ENCODE assay signal across 29 cellular contexts in the genomic region with DNA sequence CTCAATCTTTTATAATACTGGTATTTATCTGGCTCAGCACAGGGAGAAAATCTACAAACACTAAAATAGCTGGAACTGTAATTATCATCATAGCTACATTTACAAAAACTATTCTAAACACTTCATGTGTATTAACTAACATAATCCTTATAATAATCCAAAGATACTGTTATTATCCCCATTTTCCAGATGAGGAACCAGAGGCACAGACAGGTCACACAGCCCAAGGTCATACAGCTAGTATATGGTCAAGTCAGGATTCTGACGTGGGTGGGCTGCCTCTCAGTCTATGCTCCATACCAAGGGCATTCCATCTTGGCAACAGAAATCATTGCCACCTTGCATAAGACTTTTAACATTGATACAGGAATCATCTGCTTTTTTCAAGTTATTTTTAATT.
"Had no signal": no experiment of that assay in that cellular context is flagged by ENCODE, and none has a peak within 500 bp of the region (broad histone marks: within the 10 kb centered on the region; RNA-seq: fewer than 3 reads in every experiment).

No MANE protein-coding gene starts in this region.

- H3K4me1 Mint-ChIP-seq: activated naive CD4-positive, alpha-beta T cell treated with anti-CD3 and anti-CD28 coated beads, Interleukin-2, amount 50 U/mL, for 24 hours; activated naive CD8-positive, alpha-beta T cell treated with anti-CD3 and anti-CD28 coated beads, Interleukin-2, amount 10 ng/mL, durations not matched to agents 7 days and 5 days; activated T-helper 17 cell treated with anti-CD3 and anti-CD28 coated beads, Interleukin-2, amount 50 U/mL, for 72 hours; central memory CD8-positive, alpha-beta T cell had no signal

- H3K27ac Mint-ChIP-seq: activated CD8-positive, alpha-beta T cell treated with anti-CD3 and anti-CD28 coated beads for 36 hours; activated naive CD4-positive, alpha-beta T cell treated with anti-CD3 and anti-CD28 coated beads, Interleukin-2, amount 50 U/mL, for 24 hours; activated naive CD8-positive, alpha-beta T cell treated with anti-CD3 and anti-CD28 coated beads, Interleukin-2, amount 10 ng/mL, durations not matched to agents 7 days and 5 days; activated T-cell treated with anti-CD3 and anti-CD28 coated beads, Interleukin-2, amount 50 U/mL, for 72 hours; activated T-helper 17 cell treated with anti-CD3 and anti-CD28 coated beads, Interleukin-2, amount 50 U/mL, for 72 hours had no signal

- H3K9me3 Mint-ChIP-seq: activated CD8-positive, alpha-beta T cell treated with anti-CD3 and anti-CD28 coated beads for 36 hours; activated naive CD4-positive, alpha-beta T cell treated with anti-CD3 and anti-CD28 coated beads, Interleukin-2, amount 50 U/mL, for 24 hours; activated naive CD8-positive, alpha-beta T cell treated with anti-CD3 and anti-CD28 coated beads, Interleukin-2, amount 10 ng/mL, durations not matched to agents 7 days and 5 days; activated T-cell treated with anti-CD3 and anti-CD28 coated beads, Interleukin-2, amount 50 U/mL, for 72 hours; activated T-helper 17 cell treated with anti-CD3 and anti-CD28 coated beads, Interleukin-2, amount 50 U/mL, for 72 hours; central memory CD8-positive, alpha-beta T cell had no signal

- H3K36me3 Mint-ChIP-seq: activated naive CD4-positive, alpha-beta T cell treated with anti-CD3 and anti-CD28 coated beads, Interleukin-2, amount 50 U/mL, for 24 hours; activated naive CD8-positive, alpha-beta T cell treated with anti-CD3 and anti-CD28 coated beads, Interleukin-2, amount 10 ng/mL, durations not matched to agents 7 days and 5 days had no signal

- H3K4me3 ChIP-seq: cardiac muscle cell, SJCRH30, SK-N-MC had no signal

- H3K4me3 Mint-ChIP-seq: activated CD8-positive, alpha-beta T cell treated with anti-CD3 and anti-CD28 coated beads for 36 hours; activated naive CD4-positive, alpha-beta T cell treated with anti-CD3 and anti-CD28 coated beads, Interleukin-2, amount 50 U/mL, for 24 hours; activated naive CD8-positive, alpha-beta T cell treated with anti-CD3 and anti-CD28 coated beads, Interleukin-2, amount 10 ng/mL, durations not matched to agents 7 days and 5 days; activated T-cell treated with anti-CD3 and anti-CD28 coated beads, Interleukin-2, amount 50 U/mL, for 72 hours; activated T-helper 17 cell treated with anti-CD3 and anti-CD28 coated beads, Interleukin-2, amount 50 U/mL, for 72 hours; central memory CD8-positive, alpha-beta T cell had no signal

- H3K9me3 ChIP-seq: ascending aorta, SJCRH30 had no signal

- H3K27ac ChIP-seq: cardiac muscle cell, SJCRH30, SK-N-MC, WERI-Rb-1 had no signal

- ATAC-seq: activated CD8-positive, alpha-beta T cell treated with anti-CD3 and anti-CD28 coated beads for 36 hours; activated T-cell treated with anti-CD3 and anti-CD28 coated beads, Interleukin-2, amount 50 U/mL, for 72 hours; activated T-helper 17 cell treated with anti-CD3 and anti-CD28 coated beads, Interleukin-2, amount 50 U/mL, for 72 hours; Panc1 had no signal

- H3K27me3 ChIP-seq: ascending aorta, cardiac muscle cell, SJCRH30 had no signal

- H3K4me1 ChIP-seq: SJCRH30 had no signal

- H3K36me3 ChIP-seq: ascending aorta, cardiac muscle cell, WERI-Rb-1 had no signal

- DNase-seq: activated CD4-positive, alpha-beta T cell treated with anti-CD3 and anti-CD28 coated beads for 1 hour; activated CD4-positive, alpha-beta T cell treated with anti-CD3 and anti-CD28 coated beads for 48 hours; activated CD4-positive, CD25-positive, alpha-beta regulatory T cell; activated CD8-positive, alpha-beta T cell treated with anti-CD3 and anti-CD28 coated beads for 36 hours; activated effector memory CD4-positive, alpha-beta T cell treated with anti-CD3 and anti-CD28 coated beads, Interleukin-2, amount 50 U/mL, for 16 hours; activated naive CD4-positive, alpha-beta T cell treated with Interleukin-2 at 50 U/mL for 16 hours; activated naive CD8-positive, alpha-beta T cell treated with anti-CD3 and anti-CD28 coated beads, Interleukin-2, amount 10 ng/mL, durations not matched to agents 7 days and 5 days; activated T-cell treated with anti-CD3 and anti-CD28 coated beads, Interleukin-2, amount 50 U/mL, for 1 hour; activated T-cell treated with anti-CD3 and anti-CD28 coated beads, Interleukin-2, amount 50 U/mL, for 72 hours; amygdala; MM.1S; MV-4-11; NCI-H1092; NCI-H1436 treated with DMSO at 0.1 percent for 48 hours; NCI-H1694 treated with DMSO at 0.1 percent for 48 hours; NCI-H2029; NCI-H345; NCI-H524 treated with DMSO at 0.1 percent for 48 hours; SHP77; SJCRH30; T1000; WERI-Rb-1 had no signal
